Comparison of ENCODE assay signal across 9 cellular contexts in the genomic region with DNA sequence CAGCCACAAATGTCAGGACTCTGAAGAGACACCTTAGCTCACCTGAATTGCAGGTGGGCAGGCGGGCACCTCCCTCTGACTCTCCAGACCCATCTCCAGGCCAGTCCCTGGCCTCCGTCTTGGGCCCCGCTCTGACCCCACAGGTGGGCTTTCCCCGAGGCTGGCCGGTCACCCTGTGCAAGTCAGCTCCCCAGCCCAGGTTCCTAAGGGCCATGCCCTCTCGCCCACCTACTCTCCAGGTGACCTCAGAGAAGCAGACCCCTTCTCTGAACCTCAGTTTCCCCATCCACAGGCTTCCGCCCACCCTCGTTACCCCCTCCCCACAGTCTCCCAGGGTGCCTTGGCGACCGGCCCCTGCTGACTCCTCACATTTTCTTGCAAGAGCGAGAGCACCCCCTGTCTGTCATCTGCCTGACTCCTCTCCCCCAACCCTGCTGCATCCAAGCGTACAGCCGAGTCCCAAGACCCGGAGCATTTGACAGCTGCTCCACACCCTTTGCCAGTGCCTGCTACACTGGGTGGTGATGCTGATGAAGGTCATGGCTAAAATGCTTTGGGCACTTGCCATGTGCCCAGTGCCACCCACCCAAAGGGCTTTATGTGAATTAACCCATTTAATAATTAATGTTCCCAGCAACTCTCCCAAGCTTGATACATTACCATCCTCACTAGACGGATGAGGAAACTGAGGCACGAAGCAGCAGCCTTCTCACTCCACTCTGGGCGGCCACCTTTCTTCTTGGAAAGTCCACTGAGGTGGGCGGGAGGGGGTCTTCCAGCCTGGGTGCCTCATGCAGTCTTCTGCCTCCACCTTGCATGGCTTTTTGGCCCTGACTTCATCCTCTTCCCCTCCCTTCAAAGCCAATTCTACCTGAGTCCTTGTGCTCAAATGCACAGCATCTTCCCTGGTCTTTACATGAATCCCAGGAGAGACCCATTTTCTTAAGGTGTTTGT. TPM values are rescaled to one million over a fixed set of nuclear protein-coding genes. Genes with fewer than 3 reads are reported as not detected.
DNase-seq lines count a peak whose midpoint lies in the region; ATAC-seq and TF ChIP-seq lines count a peak whose summit lies in the region.
"Had no signal": no experiment of that assay in that cellular context is flagged by ENCODE, and none has a peak within 500 bp of the region (broad histone marks: within the 10 kb centered on the region; RNA-seq: fewer than 3 reads in every experiment).

No MANE protein-coding gene starts in this region.

- no peaks in the 10 kb centered on the region for H3F3A ChIP-seq in GM23338 (replicated peaks; ENCODE audit: low read depth)
- no peaks in the 10 kb centered on the region for H3F3A ChIP-seq in PC-3 (ENCODE audit: low read length, unreplicated experiment)
- H3F3A ChIP-seq in smooth muscle cell (ENCODE audit: low read depth), result peaks cover 12% of the 10 kb centered on the region

- H3K27me3 Mint-ChIP-seq in GM23338 (ENCODE audit: insufficient read depth, low read depth, poor library complexity), result peaks cover 15% of the 10 kb centered on the region
- H3K27me3 Mint-ChIP-seq in T-helper 2 cell treated with Interferon-gamma antibody and Interleukin-4, amounts not matched to agents 5 μg/mL and 100 μg/mL, for 36 hours (ENCODE audit: low read depth), result no peaks in the 10 kb centered on the region

- no peak overlapping the region for H3K4me3 Mint-ChIP-seq in GM23338
- H3K4me3 Mint-ChIP-seq in T-helper 2 cell treated with Interferon-gamma antibody and Interleukin-4, amounts not matched to agents 5 μg/mL and 100 μg/mL, for 36 hours, result no peak overlapping the region
- H3K4me3 Mint-ChIP-seq: central memory CD8-positive, alpha-beta T cell had no signal

- no peak overlapping the region for H3K4me3 ChIP-seq in GM23338
- H3K4me3 ChIP-seq in PC-3 (ENCODE audit: low read length), result no peak overlapping the region
- no peak overlapping the region for H3K4me3 ChIP-seq in smooth muscle cell

- 92% methylated on average over 18 of the region's 18 CpGs for WGBS in smooth muscle cell (ENCODE audit: low lambda C conversion rate)

- H3K9ac ChIP-seq in PC-3 (ENCODE audit: low read length) (no peak overlapping the region), smooth muscle cell (ENCODE audit: low read depth) (no peak overlapping the region)

- H3K36me3 ChIP-seq in GM23338 (ENCODE audit: insufficient read depth) (no peaks in the 10 kb centered on the region), PC-3 (ENCODE audit: low read depth, low read length) (no peaks in the 10 kb centered on the region), smooth muscle cell (ENCODE audit: low read depth) (no peaks in the 10 kb centered on the region)

- H3K27ac ChIP-seq in GM23338 (ENCODE audit: low read depth) (no peak overlapping the region), PC-3 (ENCODE audit: low read length) (no peak overlapping the region), smooth muscle cell (ENCODE audit: low read depth) (no peak overlapping the region)

- no peak overlapping the region for H3K27ac Mint-ChIP-seq in GM23338
- H3K27ac Mint-ChIP-seq in T-helper 2 cell treated with Interferon-gamma antibody and Interleukin-4, amounts not matched to agents 5 μg/mL and 100 μg/mL, for 36 hours, result no peak overlapping the region

- no TSS peak for BruUV-seq in PC-3 (replicated peaks; lab: Mats Ljungman, UMichigan)

- H2AFZ ChIP-seq in GM23338, result no peak overlapping the region
- no peak overlapping the region for H2AFZ ChIP-seq in PC-3 (ENCODE audit: low read length)
- no peak overlapping the region for H2AFZ ChIP-seq in smooth muscle cell (ENCODE audit: low read depth)

- POLR2A ChIA-PET in PC-3 (lab: Charles Lee; ENCODE audit: unreplicated experiment), result no interaction called here

- TF ChIP-seq CTCF in GM23338 (conservative IDR thresholded peaks at IDR 0.05; ENCODE audit: low read depth in 2 of 2) (peak; percentile 62 to 68), PC-3 (conservative IDR thresholded peaks at IDR 0.05; ENCODE audit: low read depth, low read length) (peak; percentile 48), smooth muscle cell (IDR thresholded peaks at IDR 0.05; ENCODE audit: borderline replicate concordance, insufficient read depth, poor library complexity, severe bottlenecking) (peak; percentile 16)

- no peaks in the 10 kb centered on the region for H3K9me3 ChIP-seq in PC-3 (ENCODE audit: low read length)
- H3K9me3 ChIP-seq in smooth muscle cell (replicated peaks; ENCODE audit: low read depth), result no peaks in the 10 kb centered on the region

- CTCF ChIA-PET in PC-3 (lab: Charles Lee), result no interaction called here

- ATAC-seq in GM23338 (peak; percentile 94), PC-3 (no peak), HG03469 (IDR thresholded peaks at IDR 0.05; ENCODE audit: unreplicated experiment) (no peak), HG03108 (IDR thresholded peaks at IDR 0.05; ENCODE audit: unreplicated experiment) (no peak)

- H3K4me1 Mint-ChIP-seq in GM23338, result no peaks in the 10 kb centered on the region
- H3K4me1 Mint-ChIP-seq in T-helper 2 cell treated with Interferon-gamma antibody and Interleukin-4, amounts not matched to agents 5 μg/mL and 100 μg/mL, for 36 hours (ENCODE audit: low read depth), result no peaks in the 10 kb centered on the region

- H3K9me3 Mint-ChIP-seq in GM23338, result no peaks in the 10 kb centered on the region; the same call in 1 of the 3 replicates
- H3K9me3 Mint-ChIP-seq in T-helper 2 cell treated with Interferon-gamma antibody and Interleukin-4, amounts not matched to agents 5 μg/mL and 100 μg/mL, for 36 hours, result no peaks in the 10 kb centered on the region
- H3K9me3 Mint-ChIP-seq: central memory CD8-positive, alpha-beta T cell had no signal

- H3K9me2 ChIP-seq in GM23338 (ENCODE audit: insufficient read depth) (no peaks in the 10 kb centered on the region), PC-3 (replicated peaks; ENCODE audit: low read length) (no peaks in the 10 kb centered on the region)

- intact Hi-C loops in PC-3 (cut with micrococcal nuclease), result loop anchor here (5.0 kb wide), 1 partner anchor 115 kb away; a partner anchor contains a TSS
- intact Hi-C loops in head of caudate nucleus (cut with DNase I), result loop anchor here (2.0 kb wide), 1 partner anchor 115 kb away; no protein-coding TSS in a partner anchor

- no peaks in the 10 kb centered on the region for H3K79me2 ChIP-seq in GM23338 (replicated peaks; ENCODE audit: insufficient read depth)
- no peaks in the 10 kb centered on the region for H3K79me2 ChIP-seq in PC-3 (ENCODE audit: low read length)
- no peaks in the 10 kb centered on the region for H3K79me2 ChIP-seq in smooth muscle cell (ENCODE audit: low read depth)

- peak; percentile 83 for DNase-seq in GM23338 (ENCODE audit: low spot score)
- DNase-seq in PC-3, result peak; percentile 15
- peak in 38 of 42 donors; percentile 24 to 84 (median 55) for DNase-seq in head of caudate nucleus
- no peak for DNase-seq in smooth muscle cell (lab: John Stamatoyannopoulos, UW; ENCODE audit: unreplicated experiment)
- DNase-seq in T-helper 2 cell treated with Interferon-gamma antibody and Interleukin-4, amounts not matched to agents 5 μg/mL and 100 μg/mL, for 36 hours (ENCODE audit: low spot score), result no peak

- H3K4me2 ChIP-seq in GM23338 (no peak overlapping the region), PC-3 (ENCODE audit: low read length) (no peak overlapping the region), smooth muscle cell (no peak overlapping the region)

- H3K4me1 ChIP-seq in GM23338 (ENCODE audit: insufficient read depth), result no peaks in the 10 kb centered on the region
- peaks cover 11% of the 10 kb centered on the region for H3K4me1 ChIP-seq in PC-3 (ENCODE audit: insufficient read depth, low read length)
- H3K4me1 ChIP-seq in smooth muscle cell (ENCODE audit: low read depth), result peaks cover 5% of the 10 kb centered on the region

- H4K20me1 ChIP-seq in GM23338 (replicated peaks; ENCODE audit: insufficient read depth), result no peaks in the 10 kb centered on the region; the same call in 1 of the 2 replicates
- H4K20me1 ChIP-seq in PC-3 (ENCODE audit: low read length), result no peaks in the 10 kb centered on the region
- no peaks in the 10 kb centered on the region for H4K20me1 ChIP-seq in smooth muscle cell (ENCODE audit: low read depth)

- H3K27me3 ChIP-seq in GM23338 (ENCODE audit: insufficient read depth) (no peaks in the 10 kb centered on the region), PC-3 (ENCODE audit: low read length) (no peaks in the 10 kb centered on the region), smooth muscle cell (ENCODE audit: low read depth) (no peaks in the 10 kb centered on the region)

- H3K36me3 Mint-ChIP-seq in GM23338 (ENCODE audit: low read depth), result no peaks in the 10 kb centered on the region
- H3K36me3 Mint-ChIP-seq in T-helper 2 cell treated with Interferon-gamma antibody and Interleukin-4, amounts not matched to agents 5 μg/mL and 100 μg/mL, for 36 hours (ENCODE audit: low read depth), result no peaks in the 10 kb centered on the region

TF ChIP-seq in GM23338, 12 proteins besides CTCF, POLR2A, EP300 and RAD21:
- TF ChIP-seq JUNB (IDR thresholded peaks at IDR 0.05; ENCODE audit: unreplicated experiment) (no peak), NANOG (IDR thresholded peaks at IDR 0.05; ENCODE audit: borderline replicate concordance) (no peak), EZH2 (IDR thresholded peaks at IDR 0.05; ENCODE audit: low read depth, unreplicated experiment) (no peak), STAT1 (IDR thresholded peaks at IDR 0.05; ENCODE audit: unreplicated experiment) (no peak)

RNA-seq across cellular contexts. Expression of a gene that starts 51.1 kb away (rescaled TPM):
- not detected in 2 replicates for total RNA-seq in GM23338 (2014; rRNA removed; shearing (Covaris generic))
- polyA plus RNA-seq in GM23338 (2016; fragmentation: Nextera tagmentation; extraction: Ambion mirVana), result not detected in 2 replicates
- not detected in 2 replicates for total RNA-seq in PC-3 (2014; rRNA removed)
- not detected in 2 replicates for total RNA-seq in smooth muscle cell
- 0.46 and 0.74 TPM in 2 replicates for polyA plus RNA-seq in smooth muscle cell
- total RNA-seq: HT1080 had no signal

RNA-seq across cellular contexts. Expression of a gene that starts 57.8 kb away (rescaled TPM):
- 0.76 TPM in 1 of 2 replicates, not detected in the other for total RNA-seq in GM23338 (2014; rRNA removed; shearing (Covaris generic))
- polyA plus RNA-seq in GM23338 (2016; fragmentation: Nextera tagmentation; extraction: Ambion mirVana) (0.76 and 0.90 TPM in 2 replicates), smooth muscle cell (not detected in 2 replicates)
- total RNA-seq in PC-3 (2014; rRNA removed) (not detected in 2 replicates), smooth muscle cell (0.27 TPM in 1 of 2 replicates, not detected in the other)
- total RNA-seq: HT1080 had no signal

Comparison
In these comparisons a context has a peak if more than half of its experiments do, and no peak if none do; other contexts are left out.
1. DNase-seq: peak in GM23338 (single experiment), PC-3 (single experiment) and head of caudate nucleus (38 of 42); none in smooth muscle cell (single experiment) and T-helper 2 cell treated with Interferon-gamma antibody and Interleukin-4, amounts not matched to agents 5 μg/mL and 100 μg/mL, for 36 hours (single experiment).
2. Peak in every context shown above with its lines, with median percentiles within 50 percentile points of each other: CTCF ChIP-seq.